ENCODE assay signal across 22 cellular contexts in genomic region chr21:32043458-32043857, GRCh38.
"Had no signal": no experiment of that assay in that cellular context is flagged by ENCODE, and none has a peak within 500 bp of the region (broad histone marks: within the 10 kb centered on the region; RNA-seq: fewer than 3 reads in every experiment).

No MANE protein-coding gene starts in this region.

- FAIRE-seq: RCC 7860 had no signal

- H3K27ac Mint-ChIP-seq: activated CD8-positive, alpha-beta memory T cell treated with anti-CD3 and anti-CD28 coated beads, Interleukin-2, amount 10 ng/mL, durations not matched to agents 7 days and 5 days; activated naive CD4-positive, alpha-beta T cell treated with anti-CD3 and anti-CD28 coated beads, Interleukin-2, amount 50 U/mL, for 24 hours; activated T-cell treated with anti-CD3 and anti-CD28 coated beads, Interleukin-2, amount 50 U/mL, for 24 hours; activated T-helper 1 cell treated with anti-CD3 and anti-CD28 coated beads, Interleukin-12 subunit alpha, Interleukin-12 subunit beta, Interleukin-2, Interleukin-4 antibody, amounts not matched to agents 30 ng/mL and 10 ng/mL and 1 ng/mL, durations not matched to agents 14 hours and 24 hours and 36 hours; T-helper 1 cell treated with Interleukin-12 subunit alpha and Interleukin-12 subunit beta and Interleukin-4 antibody, amounts not matched to agents 30 μg/mL and 1 μg/mL, for 36 hours had no signal

- ATAC-seq: activated CD8-positive, alpha-beta memory T cell treated with anti-CD3 and anti-CD28 coated beads, Interleukin-2, amount 10 ng/mL, durations not matched to agents 7 days and 5 days; body of pancreas; PC-3 had no signal

- H3K9me3 ChIP-seq: ascending aorta, body of pancreas had no signal

- H3K36me3 ChIP-seq: ascending aorta had no signal

- H3K4me1 ChIP-seq: ascending aorta, body of pancreas had no signal

- DNase-seq: activated CD4-positive, alpha-beta T cell treated with anti-CD3 and anti-CD28 coated beads for 48 hours; activated CD4-positive, alpha-beta T cell treated with anti-CD3 and anti-CD28 coated beads, Interleukin-2, amount 50 U/mL, for 4 hours; activated CD4-positive, CD25-positive, alpha-beta regulatory T cell treated with anti-CD3 and anti-CD28 coated beads, Interleukin-2, amount 50 U/mL, for 72 hours; activated CD8-positive, alpha-beta memory T cell treated with anti-CD3 and anti-CD28 coated beads, Interleukin-2, amount 10 ng/mL, durations not matched to agents 7 days and 5 days; activated effector memory CD4-positive, alpha-beta T cell treated with Interleukin-2 at 50 U/mL for 16 hours; activated naive CD4-positive, alpha-beta T cell; activated T-cell treated with anti-CD3 and anti-CD28 coated beads, Interleukin-2, amount 50 U/mL, for 24 hours; body of pancreas; MM.1S; NCI-H1105; NCI-H1436 treated with DMSO at 0.1 percent for 48 hours; NCI-H187; NCI-H2081; NCI-H446; NCI-H524; PC-3; SHP77 treated with DMSO at 0.1 percent for 48 hours had no signal

- H3K4me3 ChIP-seq: ascending aorta, body of pancreas had no signal

- H3K27me3 ChIP-seq: ascending aorta, body of pancreas had no signal

- H3K4me3 Mint-ChIP-seq: activated CD8-positive, alpha-beta memory T cell treated with anti-CD3 and anti-CD28 coated beads, Interleukin-2, amount 10 ng/mL, durations not matched to agents 7 days and 5 days; activated naive CD4-positive, alpha-beta T cell treated with anti-CD3 and anti-CD28 coated beads, Interleukin-2, amount 50 U/mL, for 24 hours; activated T-cell treated with anti-CD3 and anti-CD28 coated beads, Interleukin-2, amount 50 U/mL, for 24 hours; activated T-helper 1 cell treated with anti-CD3 and anti-CD28 coated beads, Interleukin-12 subunit alpha, Interleukin-12 subunit beta, Interleukin-2, Interleukin-4 antibody, amounts not matched to agents 30 ng/mL and 10 ng/mL and 1 ng/mL, durations not matched to agents 14 hours and 24 hours and 36 hours; T-helper 1 cell treated with Interleukin-12 subunit alpha and Interleukin-12 subunit beta and Interleukin-4 antibody, amounts not matched to agents 30 μg/mL and 1 μg/mL, for 36 hours had no signal

- H3K4me1 Mint-ChIP-seq: activated CD8-positive, alpha-beta memory T cell treated with anti-CD3 and anti-CD28 coated beads, Interleukin-2, amount 10 ng/mL, durations not matched to agents 7 days and 5 days; activated naive CD4-positive, alpha-beta T cell treated with anti-CD3 and anti-CD28 coated beads, Interleukin-2, amount 50 U/mL, for 24 hours had no signal

- H3K36me3 Mint-ChIP-seq: activated CD8-positive, alpha-beta memory T cell treated with anti-CD3 and anti-CD28 coated beads, Interleukin-2, amount 10 ng/mL, durations not matched to agents 7 days and 5 days; activated naive CD4-positive, alpha-beta T cell treated with anti-CD3 and anti-CD28 coated beads, Interleukin-2, amount 50 U/mL, for 24 hours had no signal

- H3K27ac ChIP-seq: ascending aorta, body of pancreas had no signal
